Comparison of ENCODE assay signal across 21 cellular contexts in genomic region chr12:76047060-76047459, GRCh38. TPM values are rescaled to one million over a fixed set of nuclear protein-coding genes. Genes with fewer than 3 reads are reported as not detected.
DNase-seq lines count a peak whose midpoint lies in the region; ATAC-seq and TF ChIP-seq lines count a peak whose summit lies in the region.
"Had no signal": no experiment of that assay in that cellular context is flagged by ENCODE, and none has a peak within 500 bp of the region (broad histone marks: within the 10 kb centered on the region; RNA-seq: fewer than 3 reads in every experiment).

No MANE protein-coding gene starts in this region.

- H3K9me3 Mint-ChIP-seq in activated T-cell treated with anti-CD3 and anti-CD28 coated beads, Interleukin-2, amount 50 U/mL, for 72 hours, result no peaks in the 10 kb centered on the region
- H3K9me3 Mint-ChIP-seq in activated T-cell treated with anti-CD3 and anti-CD28 coated beads, Interleukin-2, amount 50 U/mL, for 4 hours, result no peaks in the 10 kb centered on the region
- H3K9me3 Mint-ChIP-seq in stimulated activated naive B cell treated with anti-CD40 and anti-IgM and Interleukin-4, amounts not matched to agents 10 μg/mL and 1 μg/mL and 100 μg/mL, for 72 hours, result no peaks in the 10 kb centered on the region

- H3K79me2 ChIP-seq in PC-3 (ENCODE audit: low read length), result no peaks in the 10 kb centered on the region

- CTCF ChIA-PET in PC-3 (lab: Charles Lee), result interaction anchor here (0.6 kb wide), 1 partner anchor 167 kb away, joined by 3 read pairs; no protein-coding TSS in a partner anchor

- H3K9me3 ChIP-seq in PC-3 (ENCODE audit: low read length), result no peaks in the 10 kb centered on the region
- H3K9me3 ChIP-seq: Peyer's patch had no signal

- H2AFZ ChIP-seq in PC-3 (ENCODE audit: low read length), result no peak overlapping the region

- no peak for TF ChIP-seq CTCF in PC-3 (conservative IDR thresholded peaks at IDR 0.05; ENCODE audit: low read depth, low read length)

- H3K27me3 Mint-ChIP-seq in activated T-cell treated with anti-CD3 and anti-CD28 coated beads, Interleukin-2, amount 50 U/mL, for 72 hours (ENCODE audit: low read depth), result no peaks in the 10 kb centered on the region
- H3K27me3 Mint-ChIP-seq in activated T-cell treated with anti-CD3 and anti-CD28 coated beads, Interleukin-2, amount 50 U/mL, for 4 hours (ENCODE audit: low read depth), result no peaks in the 10 kb centered on the region
- no peaks in the 10 kb centered on the region for H3K27me3 Mint-ChIP-seq in stimulated activated naive B cell treated with anti-CD40 and anti-IgM and Interleukin-4, amounts not matched to agents 10 μg/mL and 1 μg/mL and 100 μg/mL, for 72 hours
- H3K27me3 Mint-ChIP-seq: CD4-positive, CD25-positive, alpha-beta regulatory T cell had no signal

- H3K36me3 ChIP-seq in PC-3 (ENCODE audit: low read depth, low read length), result peaks cover 41% of the 10 kb centered on the region

- no peak overlapping the region for H3K4me3 Mint-ChIP-seq in activated T-cell treated with anti-CD3 and anti-CD28 coated beads, Interleukin-2, amount 50 U/mL, for 72 hours
- no peak overlapping the region for H3K4me3 Mint-ChIP-seq in activated T-cell treated with anti-CD3 and anti-CD28 coated beads, Interleukin-2, amount 50 U/mL, for 4 hours
- no peak overlapping the region for H3K4me3 Mint-ChIP-seq in stimulated activated naive B cell treated with anti-CD40 and anti-IgM and Interleukin-4, amounts not matched to agents 10 μg/mL and 1 μg/mL and 100 μg/mL, for 72 hours
- H3K4me3 Mint-ChIP-seq: CD4-positive, CD25-positive, alpha-beta regulatory T cell had no signal

- BruUV-seq in PC-3 (replicated peaks; lab: Mats Ljungman, UMichigan), result TSS peak; percentile 16

- no peaks in the 10 kb centered on the region for H3K4me1 ChIP-seq in PC-3 (ENCODE audit: insufficient read depth, low read length)
- H3K4me1 ChIP-seq: Peyer's patch had no signal

- no peak for DNase-seq in activated T-cell treated with anti-CD3 and anti-CD28 coated beads, Interleukin-2, amount 50 U/mL, for 72 hours
- DNase-seq in activated T-cell treated with anti-CD3 and anti-CD28 coated beads, Interleukin-2, amount 50 U/mL, for 4 hours, result no peak
- DNase-seq in PC-3 (no peak), left colon (no peak), NCI-H2081 treated with DMSO at 0.1 percent for 48 hours (lab: John Stamatoyannopoulos, UW) (no peak)
- DNase-seq in stimulated activated naive B cell treated with anti-CD40 and anti-IgM and Interleukin-4, amounts not matched to agents 10 μg/mL and 1 μg/mL and 100 μg/mL, for 72 hours, result no peak
- DNase-seq: CD4-positive, CD25-positive, alpha-beta regulatory T cell; DMS 273 treated with DMSO at 0.1 percent for 48 hours; GOT3; HCEC 1CT; MV-4-11; NCI-H1105 treated with DMSO at 0.1 percent for 48 hours; NCI-H2029 treated with DMSO at 0.1 percent for 48 hours; NCI-H2171; NCI-H446; NCI-H526; NK-92 treated with Interleukin-12 subunit alpha and Interleukin-12 subunit beta, amount 100 ng/mL, for 24 hours; Peyer's patch had no signal

- no peak overlapping the region for H3K4me3 ChIP-seq in PC-3 (ENCODE audit: low read length)
- H3K4me3 ChIP-seq: Peyer's patch had no signal

- H3K27me3 ChIP-seq in PC-3 (ENCODE audit: low read length), result no peaks in the 10 kb centered on the region
- H3K27me3 ChIP-seq: Peyer's patch had no signal

- peaks cover 14% of the 10 kb centered on the region for H3F3A ChIP-seq in PC-3 (ENCODE audit: low read length, unreplicated experiment)

- no peaks in the 10 kb centered on the region for H4K20me1 ChIP-seq in PC-3 (ENCODE audit: low read length)

- peak overlapping the region; percentile 23 for H3K27ac Mint-ChIP-seq in activated T-cell treated with anti-CD3 and anti-CD28 coated beads, Interleukin-2, amount 50 U/mL, for 72 hours
- H3K27ac Mint-ChIP-seq in stimulated activated naive B cell treated with anti-CD40 and anti-IgM and Interleukin-4, amounts not matched to agents 10 μg/mL and 1 μg/mL and 100 μg/mL, for 72 hours, result peak overlapping the region; percentile 56
- H3K27ac Mint-ChIP-seq: CD4-positive, CD25-positive, alpha-beta regulatory T cell had no signal

- peaks cover 8% of the 10 kb centered on the region for H3K4me1 Mint-ChIP-seq in activated T-cell treated with anti-CD3 and anti-CD28 coated beads, Interleukin-2, amount 50 U/mL, for 72 hours (ENCODE audit: low read depth)
- H3K4me1 Mint-ChIP-seq in activated T-cell treated with anti-CD3 and anti-CD28 coated beads, Interleukin-2, amount 50 U/mL, for 4 hours (ENCODE audit: low read depth), result peaks cover 6% of the 10 kb centered on the region
- no peaks in the 10 kb centered on the region for H3K4me1 Mint-ChIP-seq in stimulated activated naive B cell treated with anti-CD40 and anti-IgM and Interleukin-4, amounts not matched to agents 10 μg/mL and 1 μg/mL and 100 μg/mL, for 72 hours

- no peak overlapping the region for H3K9ac ChIP-seq in PC-3 (ENCODE audit: low read length)
- H3K9ac ChIP-seq: KMS-11 had no signal

- no peak for ATAC-seq in activated T-cell treated with anti-CD3 and anti-CD28 coated beads, Interleukin-2, amount 50 U/mL, for 72 hours (replicated peaks in 1 of 2)
- ATAC-seq in activated T-cell treated with anti-CD3 and anti-CD28 coated beads, Interleukin-2, amount 50 U/mL, for 4 hours, result no peak
- ATAC-seq in PC-3, result peak; percentile 45; the same call in 1 of the 2 replicates
- ATAC-seq in left colon, result peak; percentile 86
- no peak for ATAC-seq in stimulated activated naive B cell treated with anti-CD40 and anti-IgM and Interleukin-4, amounts not matched to agents 10 μg/mL and 1 μg/mL and 100 μg/mL, for 72 hours (replicated peaks)
- ATAC-seq in GM19463 (IDR thresholded peaks at IDR 0.05; ENCODE audit: unreplicated experiment), result no peak
- ATAC-seq: SK-N-SH treated with all-trans-retinoic acid at 6 μM for 48 hours had no signal

- H3K27ac ChIP-seq in PC-3 (ENCODE audit: low read length), result no peak overlapping the region
- H3K27ac ChIP-seq: KMS-11, Peyer's patch had no signal

- no peaks in the 10 kb centered on the region for H3K9me2 ChIP-seq in PC-3 (replicated peaks; ENCODE audit: low read length)

- H3K36me3 Mint-ChIP-seq in activated T-cell treated with anti-CD3 and anti-CD28 coated beads, Interleukin-2, amount 50 U/mL, for 72 hours (ENCODE audit: insufficient read depth in 2 of 2), result peaks cover 2 to 27% of the 10 kb centered on the region in 2 donors
- peaks cover 29% of the 10 kb centered on the region for H3K36me3 Mint-ChIP-seq in activated T-cell treated with anti-CD3 and anti-CD28 coated beads, Interleukin-2, amount 50 U/mL, for 4 hours (ENCODE audit: insufficient read depth)
- peaks cover 14 to 31% of the 10 kb centered on the region in 2 donors for H3K36me3 Mint-ChIP-seq in stimulated activated naive B cell treated with anti-CD40 and anti-IgM and Interleukin-4, amounts not matched to agents 10 μg/mL and 1 μg/mL and 100 μg/mL, for 72 hours

- intact Hi-C loops in PC-3 (cut with micrococcal nuclease), result no loop called here
- intact Hi-C loops in left colon (cut with DNase I, micrococcal nuclease), result no loop called here

- no peak overlapping the region for H3K4me2 ChIP-seq in PC-3 (ENCODE audit: low read length)
- H3K4me2 ChIP-seq: KMS-11 had no signal

- POLR2A ChIA-PET in PC-3 (lab: Charles Lee; ENCODE audit: unreplicated experiment), result no interaction called here

RNA-seq across cellular contexts. Expression of gene PHLDA1, which starts 15.5 kb away (rescaled TPM):
- 10 to 100 TPM; 19.9 to 33.6 TPM for total RNA-seq in activated T-cell treated with anti-CD3 and anti-CD28 coated beads, Interleukin-2, amount 50 U/mL, for 72 hours
- total RNA-seq in activated T-cell treated with anti-CD3 and anti-CD28 coated beads, Interleukin-2, amount 50 U/mL, for 4 hours, result 10 to 100 TPM; 36.8 to 52.2 (median 37.2) TPM
- total RNA-seq in PC-3 (2014; rRNA removed) (181 and 218 TPM in 2 replicates), left colon (1 to 10 TPM; 4.9 to 5.8 TPM)

RNA-seq across cellular contexts. Expression of gene NAP1L1, which starts 37.4 kb away (rescaled TPM):
- total RNA-seq in activated T-cell treated with anti-CD3 and anti-CD28 coated beads, Interleukin-2, amount 50 U/mL, for 72 hours, result 100 to 1,000 TPM; 849 to 969 TPM
- total RNA-seq in activated T-cell treated with anti-CD3 and anti-CD28 coated beads, Interleukin-2, amount 50 U/mL, for 4 hours, result 1,000 to 10,000 TPM in 1 of 3 donors, 100 to 1,000 TPM in 2; 918 to 1,002 (median 960) TPM
- total RNA-seq in PC-3 (2014; rRNA removed), result 200 and 247 TPM in 2 replicates
- total RNA-seq in left colon, result 100 to 1,000 TPM in 1 of 2 donors, 10 to 100 TPM in 1; 91.5 to 126 TPM

Comparison
In these comparisons a context has a peak if more than half of its experiments do, and no peak if none do; other contexts are left out.
1. ATAC-seq: peak in PC-3 (single experiment) and left colon (single experiment); none in activated T-cell treated with anti-CD3 and anti-CD28 coated beads, Interleukin-2, amount 50 U/mL, for 72 hours (0 of 2), activated T-cell treated with anti-CD3 and anti-CD28 coated beads, Interleukin-2, amount 50 U/mL, for 4 hours (0 of 2), stimulated activated naive B cell treated with anti-CD40 and anti-IgM and Interleukin-4, amounts not matched to agents 10 μg/mL and 1 μg/mL and 100 μg/mL, for 72 hours (0 of 2) and GM19463 (single experiment).